ENCODE assay signal across 13 cellular contexts in genomic region chrX:65695849-65696248, GRCh38. TPM values are rescaled to one million over a fixed set of nuclear protein-coding genes. Genes with fewer than 3 reads are reported as not detected.
DNase-seq lines count a peak whose midpoint lies in the region; ATAC-seq, FAIRE-seq and TF ChIP-seq lines count a peak whose summit lies in the region.
"Had no signal": no experiment of that assay in that cellular context is flagged by ENCODE, and none has a peak within 500 bp of the region (broad histone marks: within the 10 kb centered on the region; RNA-seq: fewer than 3 reads in every experiment).

No MANE protein-coding gene starts in this region.

- H3K27ac ChIP-seq in right atrium auricular region (peak overlapping the region; percentile 49 to 85), lung (ENCODE audit: low read depth in 1 of 2, low read length in 1 of 2) (peak overlapping the region; percentile 66 to 81), uterus (peak overlapping the region; percentile 27 to 70)
- H3K27ac ChIP-seq: SJCRH30 had no signal

- H3K9me3 ChIP-seq in right atrium auricular region: no peaks in the 10 kb centered on the region
- no peaks in the 10 kb centered on the region for H3K9me3 ChIP-seq in lung (ENCODE audit: control insufficient read depth in 2 of 2, insufficient read depth in 1 of 2, low read length in 1 of 2)
- no peaks in the 10 kb centered on the region for H3K9me3 ChIP-seq in uterus
- H3K9me3 ChIP-seq: Caco-2, SJCRH30 had no signal

- DNase-seq in right atrium auricular region (ENCODE audit: low spot score) (no peak), left cardiac atrium (no peak), lung (ENCODE audit: low spot score) (no peak), uterus (no peak), urothelium cell line (ENCODE audit: low spot score) (no peak), NCI-H748 treated with DMSO at 0.1 percent for 48 hours (lab: John Stamatoyannopoulos, UW) (no peak), NCI-H2171 (lab: John Stamatoyannopoulos, UW) (no peak)
- DNase-seq in activated T-helper 1 cell treated with anti-CD3 and anti-CD28 coated beads, Interleukin-12 subunit alpha, Interleukin-12 subunit beta, Interleukin-2, Interleukin-4 antibody, amounts not matched to agents 30 ng/mL and 10 ng/mL and 1 ng/mL, durations not matched to agents 14 hours and 24 hours and 36 hours (ENCODE audit: low spot score): no peak
- DNase-seq: Caco-2; NCI-H2171 treated with DMSO at 0.1 percent for 48 hours; SJCRH30; stimulated activated CD4-positive, alpha-beta T cell treated with anti-CD3 and anti-CD28 coated beads, Interleukin-15, amount 100 ng/mL, for 24 hours; stimulated activated naive CD4-positive, alpha-beta T cell treated with Interleukin-2 at 50 U/mL for 16 hours had no signal

- H3K9me3 Mint-ChIP-seq in activated T-helper 1 cell treated with anti-CD3 and anti-CD28 coated beads, Interleukin-12 subunit alpha, Interleukin-12 subunit beta, Interleukin-2, Interleukin-4 antibody, amounts not matched to agents 30 ng/mL and 10 ng/mL and 1 ng/mL, durations not matched to agents 14 hours and 24 hours and 36 hours: no peaks in the 10 kb centered on the region

- no peak for TF ChIP-seq POLR2A in uterus (IDR thresholded peaks at IDR 0.05)

- H3K4me1 ChIP-seq in right atrium auricular region: peaks cover 0 to 82% of the 10 kb centered on the region in 2 donors
- H3K4me1 ChIP-seq in lung (ENCODE audit: control insufficient read depth in 2 of 2, insufficient read depth in 2 of 2, low read length in 2 of 2): peaks cover 23 to 67% of the 10 kb centered on the region in 2 donors
- no peaks in the 10 kb centered on the region for H3K4me1 ChIP-seq in uterus
- H3K4me1 ChIP-seq: Caco-2, SJCRH30 had no signal

- H3K27me3 Mint-ChIP-seq in activated T-helper 1 cell treated with anti-CD3 and anti-CD28 coated beads, Interleukin-12 subunit alpha, Interleukin-12 subunit beta, Interleukin-2, Interleukin-4 antibody, amounts not matched to agents 30 ng/mL and 10 ng/mL and 1 ng/mL, durations not matched to agents 14 hours and 24 hours and 36 hours (ENCODE audit: insufficient read depth): no peaks in the 10 kb centered on the region

- TF ChIP-seq CTCF in right atrium auricular region (IDR thresholded peaks at IDR 0.05) (no peak), lung (IDR thresholded peaks at IDR 0.05; ENCODE audit: control extremely low read depth, extremely low read depth) (no peak), uterus (IDR thresholded peaks at IDR 0.05) (no peak)

- H3K4me3 Mint-ChIP-seq in activated T-helper 1 cell treated with anti-CD3 and anti-CD28 coated beads, Interleukin-12 subunit alpha, Interleukin-12 subunit beta, Interleukin-2, Interleukin-4 antibody, amounts not matched to agents 30 ng/mL and 10 ng/mL and 1 ng/mL, durations not matched to agents 14 hours and 24 hours and 36 hours: peak overlapping the region; percentile 77

- 38 to 50% methylated on average over 1 of the region's 1 CpG for WGBS in lung, 2 donors

- peak overlapping the region; percentile 98 for H3K27ac Mint-ChIP-seq in activated T-helper 1 cell treated with anti-CD3 and anti-CD28 coated beads, Interleukin-12 subunit alpha, Interleukin-12 subunit beta, Interleukin-2, Interleukin-4 antibody, amounts not matched to agents 30 ng/mL and 10 ng/mL and 1 ng/mL, durations not matched to agents 14 hours and 24 hours and 36 hours

- H3K27me3 ChIP-seq in right atrium auricular region: no peaks in the 10 kb centered on the region
- H3K27me3 ChIP-seq in lung (ENCODE audit: control insufficient read depth, insufficient read depth): no peaks in the 10 kb centered on the region
- no peaks in the 10 kb centered on the region for H3K27me3 ChIP-seq in uterus
- H3K27me3 ChIP-seq: SJCRH30 had no signal

- no peak for FAIRE-seq in urothelium cell line (lab: Jason Lieb, UNC)

- peaks cover 85% of the 10 kb centered on the region for H3K4me1 Mint-ChIP-seq in activated T-helper 1 cell treated with anti-CD3 and anti-CD28 coated beads, Interleukin-12 subunit alpha, Interleukin-12 subunit beta, Interleukin-2, Interleukin-4 antibody, amounts not matched to agents 30 ng/mL and 10 ng/mL and 1 ng/mL, durations not matched to agents 14 hours and 24 hours and 36 hours (ENCODE audit: low read depth)

- peaks cover 29% of the 10 kb centered on the region for H3K36me3 Mint-ChIP-seq in activated T-helper 1 cell treated with anti-CD3 and anti-CD28 coated beads, Interleukin-12 subunit alpha, Interleukin-12 subunit beta, Interleukin-2, Interleukin-4 antibody, amounts not matched to agents 30 ng/mL and 10 ng/mL and 1 ng/mL, durations not matched to agents 14 hours and 24 hours and 36 hours (ENCODE audit: low read depth)

- H3K36me3 ChIP-seq in right atrium auricular region (no peaks in the 10 kb centered on the region), lung (ENCODE audit: control insufficient read depth in 2 of 2, insufficient read depth in 2 of 2, low read length in 2 of 2) (peaks cover 0 to 2% of the 10 kb centered on the region in 2 donors), uterus (no peaks in the 10 kb centered on the region)
- H3K36me3 ChIP-seq: SJCRH30 had no signal

- no peak for ATAC-seq in left cardiac atrium
- ATAC-seq in lung (ENCODE audit: insufficient read depth, low FRiP score): no peak

- intact Hi-C loops in left cardiac atrium (cut with DNase I) (no loop called here), uterus (cut with DNase I; ENCODE audit: low total_unique reads) (no loop called here)
- intact Hi-C loops in activated T-helper 1 cell treated with anti-CD3 and anti-CD28 coated beads, Interleukin-12 subunit alpha, Interleukin-12 subunit beta, Interleukin-2, Interleukin-4 antibody, amounts not matched to agents 30 ng/mL and 10 ng/mL and 1 ng/mL, durations not matched to agents 14 hours and 24 hours and 36 hours (cut with micrococcal nuclease): loop anchor here (1.0 kb wide), 1 partner anchor 10 kb away; no protein-coding TSS in a partner anchor

- no peak overlapping the region for H3K4me3 ChIP-seq in right atrium auricular region
- no peak overlapping the region for H3K4me3 ChIP-seq in lung
- H3K4me3 ChIP-seq in uterus: no peak overlapping the region
- H3K4me3 ChIP-seq: SJCRH30 had no signal

RNA-seq across cellular contexts. Expression of gene MSN, which starts 28.4 kb away (rescaled TPM):
- total RNA-seq in right atrium auricular region (100 to 1,000 TPM; 125 to 256 TPM), left cardiac atrium (100 to 1,000 TPM; 139 to 245 TPM), lung (100 to 1,000 TPM; 228 to 399 TPM), uterus (100 to 1,000 TPM; 106 to 285 (median 137) TPM)
- total RNA-seq in activated T-helper 1 cell treated with anti-CD3 and anti-CD28 coated beads, Interleukin-12 subunit alpha, Interleukin-12 subunit beta, Interleukin-2, Interleukin-4 antibody, amounts not matched to agents 30 ng/mL and 10 ng/mL and 1 ng/mL, durations not matched to agents 14 hours and 24 hours and 36 hours: 479 and 484 TPM in 2 replicates
- polyA plus RNA-seq in lung: 100 to 1,000 TPM; 168 to 371 TPM
